ENCODE assay signal across 8 cellular contexts in genomic region chr9:100437860-100438805, GRCh38. TPM values are rescaled to one million over a fixed set of nuclear protein-coding genes. Genes with fewer than 3 reads are reported as not detected.
A peak's percentile ranks its signal among the peaks of the same experiment; 100 is the strongest.
DNase-seq lines count a peak whose midpoint lies in the region; ATAC-seq, FAIRE-seq and TF ChIP-seq lines count a peak whose summit lies in the region.

No MANE protein-coding gene starts in this region.

- no peak overlapping the region for H2AFZ ChIP-seq in KMS-11 (ENCODE audit: low read depth)

- H3K27me3 ChIP-seq in BJ (ENCODE audit: control insufficient read depth, insufficient read depth, low read length) (no peaks in the 10 kb centered on the region), KMS-11 (ENCODE audit: insufficient read depth, low read depth) (no peaks in the 10 kb centered on the region), RWPE2 (ENCODE audit: insufficient read depth, poor library complexity, severe bottlenecking) (no peaks in the 10 kb centered on the region), pancreas (no peaks in the 10 kb centered on the region)

- H4K20me1 ChIP-seq in KMS-11 (ENCODE audit: insufficient read depth) = no peaks in the 10 kb centered on the region

- H3K79me2 ChIP-seq in KMS-11 (ENCODE audit: insufficient read depth, low read depth) = peaks cover 5% of the 10 kb centered on the region; the same call in 1 of the 2 replicates

- no peak overlapping the region for H3K4me3 ChIP-seq in BJ (ENCODE audit: low read depth, low read length)
- H3K4me3 ChIP-seq in KMS-11 (IDR thresholded peaks at IDR 0.05; ENCODE audit: insufficient read depth, low read depth, low read length) = no peak overlapping the region
- H3K4me3 ChIP-seq in RWPE2 (ENCODE audit: severe bottlenecking) = no peak overlapping the region
- H3K4me3 ChIP-seq in pancreas = no peak overlapping the region

- intact Hi-C loops in pancreas (cut with DNase I) = no loop called here

- H3K27ac ChIP-seq in KMS-11 (no peak overlapping the region), RWPE2 (ENCODE audit: poor library complexity, severe bottlenecking) (no peak overlapping the region), pancreas (no peak overlapping the region)

- ATAC-seq in GM19035 (IDR thresholded peaks at IDR 0.05; ENCODE audit: unreplicated experiment) (peak; percentile 42), RWPE2 (ENCODE audit: low read depth) (peak; percentile 60; the same call in 2 of the 3 replicates), pancreas (peak in 3 of 4 donors; percentile 82 to 92 (median 87))

- CTCF ChIA-PET in BJ (lab: Yijun Ruan, JAX) = interaction anchor here (0.6 to 3.0 kb wide), 25 partner anchors 8 to 1283 kb away, joined by 3 to 14 read pairs (median 4); partner anchors contain the start of genes MSANTD3 and TEX10

- TF ChIP-seq CTCF in BJ (IDR thresholded peaks at IDR 0.05; ENCODE audit: insufficient read depth, low read depth, low read length) (peak; percentile 95), KMS-11 (conservative IDR thresholded peaks at IDR 0.05; ENCODE audit: low read depth, low read length) (peak; percentile 93), RWPE2 (IDR thresholded peaks at IDR 0.05; ENCODE audit: poor library complexity, severe bottlenecking) (peak; percentile 95), pancreas (IDR thresholded peaks at IDR 0.05) (peak; percentile 74 to 94 (median 90))

- H3K4me1 ChIP-seq in KMS-11 (ENCODE audit: low read depth, poor library complexity, severe bottlenecking) (no peaks in the 10 kb centered on the region), RWPE2 (ENCODE audit: insufficient read depth, poor library complexity, severe bottlenecking) (no peaks in the 10 kb centered on the region), pancreas (no peaks in the 10 kb centered on the region)

- no peak overlapping the region for H3K4me2 ChIP-seq in KMS-11

- DNase-seq in BJ (ENCODE audit: low read depth) (no peak), RWPE2 (ENCODE audit: low spot score) (peak; percentile 56), germinal center (ENCODE audit: low spot score) (peak; percentile 63), pancreas (peak in 5 of 6 donors; percentile 46 to 75 (median 62)), urothelium cell line (ENCODE audit: low spot score) (peak; percentile 67)
- DNase-seq in activated T-helper 9 cell treated with anti-CD3 and anti-CD28 coated beads, Interleukin-2, amount 50 U/mL, for 16 hours (ENCODE audit: low read depth) = peak; percentile 44

- H3K9me3 ChIP-seq in RWPE2 (ENCODE audit: severe bottlenecking) (no peaks in the 10 kb centered on the region), pancreas (no peaks in the 10 kb centered on the region)

- peaks cover 2% of the 10 kb centered on the region; the same call in 1 of the 2 replicates for H3K36me3 ChIP-seq in BJ (ENCODE audit: control insufficient read depth, insufficient read depth, low read length)
- no peaks in the 10 kb centered on the region for H3K36me3 ChIP-seq in KMS-11 (ENCODE audit: insufficient read depth)
- peaks cover 39% of the 10 kb centered on the region for H3K36me3 ChIP-seq in RWPE2 (ENCODE audit: low read depth)
- H3K36me3 ChIP-seq in pancreas = no peaks in the 10 kb centered on the region

- FAIRE-seq in pancreas (lab: Jason Lieb, UNC) (peak; percentile 87), urothelium cell line (lab: Jason Lieb, UNC) (no peak)

- 73 to 77% methylated on average over 1 of the region's 1 CpG for WGBS in pancreas, 2 donors

- POLR2A ChIA-PET in BJ (lab: Charles Lee) = interaction anchor here (0.6 kb wide), 1 partner anchor 40 kb away, joined by 10 read pairs; no protein-coding TSS in a partner anchor

- H3K9ac ChIP-seq in KMS-11 = no peak overlapping the region

RNA-seq across cellular contexts. Expression of gene MSANTD3, which starts 11.2 kb away (rescaled TPM):
- 34.5 and 38.3 TPM in 2 replicates for polyA plus RNA-seq in BJ (2011; rRNA removed)
- 20.9 and 22.9 TPM in 2 replicates for polyA minus RNA-seq in BJ (2011; rRNA and poly(A)+ RNA removed)
- 10 to 100 TPM in 2 of 6 donors, 1 to 10 TPM in 4; 6.0 to 15.0 (median 8.0) TPM for total RNA-seq in pancreas
- polyA plus RNA-seq in pancreas = 1 to 10 TPM; 7.5 to 8.9 TPM

RNA-seq across cellular contexts. Expression of gene TMEFF1, which starts 34.8 kb away (rescaled TPM):
- polyA plus RNA-seq in BJ (2011; rRNA removed) = 0.10 and 0.28 TPM in 2 replicates
- polyA minus RNA-seq in BJ (2011; rRNA and poly(A)+ RNA removed) = 0.10 TPM in 1 of 2 replicates, not detected in the other
- under 1 TPM in 4 of 6 donors, not detected in 2; 0.09 to 0.32 (median 0.22) TPM for total RNA-seq in pancreas
- not detected for polyA plus RNA-seq in pancreas
